In the genomic region with DNA sequence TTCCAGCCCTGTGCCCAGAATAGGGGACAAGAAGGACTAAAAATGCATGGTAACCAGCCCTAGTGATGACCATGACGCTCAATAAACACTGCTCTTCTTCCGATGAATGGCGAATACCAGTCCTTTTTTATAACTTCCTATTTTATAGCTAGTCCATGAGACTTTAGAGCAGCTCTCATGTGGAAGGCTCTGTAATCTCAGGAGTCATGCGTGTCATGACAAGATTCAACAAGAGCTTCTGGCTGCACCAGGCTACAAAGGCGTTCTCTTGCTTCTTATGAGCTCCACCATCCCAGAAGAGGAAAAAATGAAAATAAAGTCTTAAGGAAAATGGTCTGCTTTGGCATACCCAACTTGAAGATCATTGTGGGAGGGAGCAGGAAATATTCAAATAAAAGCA, we compare ENCODE assay signal across 17 cellular contexts.
"Had no signal": no experiment of that assay in that cellular context is flagged by ENCODE, and none has a peak within 500 bp of the region (broad histone marks: within the 10 kb centered on the region; RNA-seq: fewer than 3 reads in every experiment).

No MANE protein-coding gene starts in this region.

- H3K9me3 Mint-ChIP-seq: activated naive CD4-positive, alpha-beta T cell treated with anti-CD3 and anti-CD28 coated beads, Interleukin-2, amount 50 U/mL, for 24 hours; activated T-cell treated with anti-CD3 and anti-CD28 coated beads, Interleukin-2, amount 50 U/mL, for 72 hours; memory B cell; stimulated activated effector memory CD8-positive, alpha-beta T cell treated with anti-CD3 and anti-CD28 coated beads, Interleukin-12 subunit alpha, Interleukin-12 subunit beta, amount 100 ng/mL, for 72 hours; type B pancreatic cell had no signal

- H3K27ac ChIP-seq: heart right ventricle, parathyroid adenoma, sigmoid colon, testis, WERI-Rb-1 had no signal

- H3K4me1 ChIP-seq: parathyroid adenoma had no signal

- ATAC-seq: activated T-cell treated with anti-CD3 and anti-CD28 coated beads, Interleukin-2, amount 50 U/mL, for 72 hours; heart right ventricle; left ventricle myocardium superior; naive thymus-derived CD4-positive, alpha-beta T cell; stimulated activated effector memory CD8-positive, alpha-beta T cell treated with anti-CD3 and anti-CD28 coated beads, Interleukin-12 subunit alpha, Interleukin-12 subunit beta, amount 100 ng/mL, for 72 hours had no signal

- H2AFZ ChIP-seq: parathyroid adenoma had no signal

- H3K27me3 Mint-ChIP-seq: memory B cell, type B pancreatic cell had no signal

- DNase-seq: activated CD4-positive, alpha-beta T cell treated with anti-CD3 and anti-CD28 coated beads for 1 hour; activated effector memory CD4-positive, alpha-beta T cell treated with anti-CD3 and anti-CD28 coated beads, Interleukin-2, amount 50 U/mL, for 16 hours; activated T-cell treated with anti-CD3 and anti-CD28 coated beads, Interleukin-2, amount 50 U/mL, for 72 hours; caudate nucleus; heart right ventricle; left ventricle myocardium superior; naive thymus-derived CD4-positive, alpha-beta T cell; sigmoid colon; stimulated activated CD4-positive, alpha-beta T cell treated with anti-CD3 and anti-CD28 coated beads, Interleukin-4, amount 100 ng/mL, for 24 hours; T-helper 2 cell; testis; WERI-Rb-1 had no signal

- H3K9me3 ChIP-seq: heart right ventricle, sigmoid colon, testis had no signal

- H3K9ac ChIP-seq: parathyroid adenoma had no signal

- H3K4me3 Mint-ChIP-seq: activated naive CD4-positive, alpha-beta T cell treated with anti-CD3 and anti-CD28 coated beads, Interleukin-2, amount 50 U/mL, for 24 hours; memory B cell; naive thymus-derived CD4-positive, alpha-beta T cell; stimulated activated effector memory CD8-positive, alpha-beta T cell treated with anti-CD3 and anti-CD28 coated beads, Interleukin-12 subunit alpha, Interleukin-12 subunit beta, amount 100 ng/mL, for 72 hours; type B pancreatic cell had no signal

- H3K79me2 ChIP-seq: parathyroid adenoma had no signal

- H3K27me3 ChIP-seq: sigmoid colon, testis had no signal

- H3K27ac Mint-ChIP-seq: activated naive CD4-positive, alpha-beta T cell treated with anti-CD3 and anti-CD28 coated beads, Interleukin-2, amount 50 U/mL, for 24 hours; activated T-cell treated with anti-CD3 and anti-CD28 coated beads, Interleukin-2, amount 50 U/mL, for 72 hours; memory B cell; naive thymus-derived CD4-positive, alpha-beta T cell; stimulated activated effector memory CD8-positive, alpha-beta T cell treated with anti-CD3 and anti-CD28 coated beads, Interleukin-12 subunit alpha, Interleukin-12 subunit beta, amount 100 ng/mL, for 72 hours; type B pancreatic cell had no signal

- H3K36me3 Mint-ChIP-seq: activated naive CD4-positive, alpha-beta T cell treated with anti-CD3 and anti-CD28 coated beads, Interleukin-2, amount 50 U/mL, for 24 hours; memory B cell; stimulated activated effector memory CD8-positive, alpha-beta T cell treated with anti-CD3 and anti-CD28 coated beads, Interleukin-12 subunit alpha, Interleukin-12 subunit beta, amount 100 ng/mL, for 72 hours; type B pancreatic cell had no signal

- H3K4me3 ChIP-seq: heart right ventricle, sigmoid colon, testis had no signal

- H3K36me3 ChIP-seq: heart right ventricle, sigmoid colon, WERI-Rb-1 had no signal
